In genomic region chr2:105183555-105184323, GRCh38 we compare ENCODE assay signal across 20 cellular contexts. TPM values are rescaled to one million over a fixed set of nuclear protein-coding genes. Genes with fewer than 3 reads are reported as not detected.
DNase-seq lines count a peak whose midpoint lies in the region; ATAC-seq and TF ChIP-seq lines count a peak whose summit lies in the region.
"Had no signal": no experiment of that assay in that cellular context is flagged by ENCODE, and none has a peak within 500 bp of the region (broad histone marks: within the 10 kb centered on the region; RNA-seq: fewer than 3 reads in every experiment).

No MANE protein-coding gene starts in this region.

- H3K9me3 ChIP-seq in CD8-positive, alpha-beta T cell (ENCODE audit: low read length): no peaks in the 10 kb centered on the region
- H3K9me3 ChIP-seq: A549, adrenal gland, uterus had no signal

- H3K9me3 Mint-ChIP-seq in CD8-positive, alpha-beta T cell: no peaks in the 10 kb centered on the region

- H3K27ac Mint-ChIP-seq in CD8-positive, alpha-beta T cell: no peak overlapping the region

- no peaks in the 10 kb centered on the region for H3K36me3 ChIP-seq in CD8-positive, alpha-beta T cell (ENCODE audit: insufficient read depth, low read length)
- H3K36me3 ChIP-seq: adrenal gland, uterus had no signal

- H3K27ac ChIP-seq in CD8-positive, alpha-beta T cell (ENCODE audit: low read depth, low read length): no peak overlapping the region
- H3K27ac ChIP-seq: A549, adrenal gland, uterus had no signal

- H3K27me3 Mint-ChIP-seq in CD8-positive, alpha-beta T cell (ENCODE audit: low read depth): peaks cover 20% of the 10 kb centered on the region

- intact Hi-C loops in CD8-positive, alpha-beta T cell (cut with DNase I, micrococcal nuclease): no loop called here

- no peak overlapping the region for H3K4me3 ChIP-seq in CD8-positive, alpha-beta T cell (ENCODE audit: low read depth, low read length)
- H3K4me3 ChIP-seq: A549, adrenal gland, lung, uterus had no signal

- H3K36me3 Mint-ChIP-seq in CD8-positive, alpha-beta T cell: no peaks in the 10 kb centered on the region

- DNase-seq in GM10266 (ENCODE audit: extremely low spot score): peak; percentile 27
- no peak for DNase-seq in superior temporal gyrus (ENCODE audit: extremely low spot score)
- DNase-seq in activated CD8-positive, alpha-beta memory T cell treated with anti-CD3 and anti-CD28 coated beads for 24 hours: no peak
- DNase-seq in COR-L47 (lab: John Stamatoyannopoulos, UW): no peak
- DNase-seq in CD8-positive, alpha-beta T cell: no peak
- DNase-seq: activated T-cell treated with anti-CD3 and anti-CD28 coated beads for 4 hours; adrenal gland; NCI-H146; NCI-H774; nucleus accumbens; SHP77; stimulated activated CD4-positive, alpha-beta T cell treated with anti-CD3 and anti-CD28 coated beads, Interleukin-15, amount 100 ng/mL, for 24 hours; stimulated activated CD8-positive, alpha-beta memory T cell treated with anti-CD3 and anti-CD28 coated beads, Interleukin-4, amount 100 ng/mL, for 48 hours; uterus had no signal

- CTCF ChIA-PET in CD8-positive, alpha-beta T cell (lab: Charles Lee): no interaction called here

- no peak overlapping the region for H3K4me3 Mint-ChIP-seq in CD8-positive, alpha-beta T cell

- ATAC-seq in GM19395 (IDR thresholded peaks at IDR 0.05; ENCODE audit: unreplicated experiment): peak; percentile 75
- peak; percentile 68 for ATAC-seq in HG02642 (IDR thresholded peaks at IDR 0.05; ENCODE audit: poor library complexity, unreplicated experiment)
- ATAC-seq in HG03469 (IDR thresholded peaks at IDR 0.05; ENCODE audit: unreplicated experiment): peak; percentile 78
- ATAC-seq in CD8-positive, alpha-beta T cell: no peak
- ATAC-seq: A549 had no signal

- POLR2A ChIA-PET in CD8-positive, alpha-beta T cell (lab: Charles Lee): no interaction called here

- TF ChIP-seq CTCF in GM10266 (IDR thresholded peaks at IDR 0.05; ENCODE audit: control insufficient read depth, insufficient read depth, low read depth, missing control alignments): no peak
- TF ChIP-seq CTCF in CD8-positive, alpha-beta T cell (IDR thresholded peaks at IDR 0.05): no peak

- no peaks in the 10 kb centered on the region for H3K4me1 ChIP-seq in CD8-positive, alpha-beta T cell (ENCODE audit: insufficient read depth, low read length)
- H3K4me1 ChIP-seq: adrenal gland, uterus had no signal

- H3K4me1 Mint-ChIP-seq in CD8-positive, alpha-beta T cell (ENCODE audit: low read depth): no peaks in the 10 kb centered on the region

- H3K27me3 ChIP-seq in CD8-positive, alpha-beta T cell (ENCODE audit: insufficient read depth, low read length): no peaks in the 10 kb centered on the region
- H3K27me3 ChIP-seq: adrenal gland, uterus had no signal

RNA-seq across cellular contexts. Expression of gene GPR45, which starts 57.8 kb away (rescaled TPM):
- not detected for total RNA-seq in CD8-positive, alpha-beta T cell
- total RNA-seq: HepG2, lung, uterus had no signal
